In the genomic region with DNA sequence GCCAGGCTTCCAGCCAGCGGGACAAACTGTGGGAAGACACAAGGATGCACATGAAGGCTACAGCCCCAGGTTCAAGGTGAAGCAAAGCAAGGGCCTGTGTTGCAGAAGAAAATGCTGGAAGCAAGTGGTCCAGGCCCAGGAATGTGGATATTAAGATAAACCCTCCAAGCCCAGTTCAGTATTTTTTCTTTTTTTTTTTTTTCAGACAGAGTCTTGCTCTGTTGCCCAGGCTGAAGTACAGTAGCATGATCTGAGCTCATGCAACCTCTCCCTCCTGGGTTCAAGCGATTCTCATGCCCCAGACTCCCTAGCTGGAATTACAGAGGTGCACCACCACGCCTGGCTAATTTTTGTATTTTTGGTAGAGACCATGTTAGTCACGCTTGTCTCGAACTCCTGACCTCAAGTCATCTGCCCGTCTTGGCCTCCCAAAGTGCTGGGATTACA, we compare ENCODE assay signal across 9 cellular contexts. TPM values are rescaled to one million over a fixed set of nuclear protein-coding genes. Genes with fewer than 3 reads are reported as not detected.
DNase-seq lines count a peak whose midpoint lies in the region; ATAC-seq and TF ChIP-seq lines count a peak whose summit lies in the region.
"Had no signal": no experiment of that assay in that cellular context is flagged by ENCODE, and none has a peak within 500 bp of the region (broad histone marks: within the 10 kb centered on the region; RNA-seq: fewer than 3 reads in every experiment).

No MANE protein-coding gene starts in this region.

- no peak overlapping the region for H3K4me3 ChIP-seq in left ventricle myocardium inferior
- H3K4me3 ChIP-seq in heart right ventricle = no peak overlapping the region
- H3K4me3 ChIP-seq in HEK293 (ENCODE audit: low read depth, low read length) = no peak overlapping the region
- H3K4me3 ChIP-seq in endodermal cell (ENCODE audit: low read length) = no peak overlapping the region

- intact Hi-C loops in left ventricle myocardium inferior (cut with micrococcal nuclease) (no loop called here), heart right ventricle (cut with DNase I) (loop anchor here in 8 of 10 donors (1.0 to 10.0 kb wide), 6 partner anchors 20 to 358 kb away; partner anchors contain the start of genes HOOK2 (in 1 of the 8), IER2 (in 1 of the 8) and STX10 (in 1 of the 8))

- H3K27me3 ChIP-seq in left ventricle myocardium inferior (ENCODE audit: low read depth) (no peaks in the 10 kb centered on the region), heart right ventricle (peaks cover 0 to 6% (median 0%) of the 10 kb centered on the region in 7 donors), endodermal cell (ENCODE audit: control insufficient read depth, insufficient read depth, low read length, poor library complexity, severe bottlenecking) (no peaks in the 10 kb centered on the region)

- WGBS in heart right ventricle, 2 donors = 94% methylated on average over 6 of the region's 6 CpGs
- 93 to 97% methylated on average over 6 of the region's 6 CpGs for WGBS in endodermal cell (ENCODE audit: insufficient coverage in 1 of 2, insufficient read length in 1 of 2), 2 experiments

- DNase-seq in left ventricle myocardium inferior (no peak), heart right ventricle (no peak), endodermal cell (no peak), glutamatergic neuron (no peak), NCI-H2196 (lab: John Stamatoyannopoulos, UW; ENCODE audit: unreplicated experiment) (no peak), NCI-H1694 treated with DMSO at 0.1 percent for 48 hours (lab: John Stamatoyannopoulos, UW) (no peak)

- ATAC-seq in heart right ventricle = no peak

- POLR2A ChIA-PET in HEK293 (lab: Yijun Ruan, JAX) = interaction anchor here (0.7 to 1.1 kb wide), 3 partner anchors 9 to 36 kb away, joined by 5 to 7 read pairs (median 7); no protein-coding TSS in a partner anchor

- H3K4me1 Mint-ChIP-seq in endodermal cell (peaks cover 21% of the 10 kb centered on the region), glutamatergic neuron (ENCODE audit: low read depth, unreplicated experiment) (peaks cover 20% of the 10 kb centered on the region)

- H3K36me3 Mint-ChIP-seq in endodermal cell (ENCODE audit: low read depth) (peaks cover 15% of the 10 kb centered on the region), glutamatergic neuron (ENCODE audit: unreplicated experiment) (no peaks in the 10 kb centered on the region)

- peaks cover 60% of the 10 kb centered on the region for H3K4me1 ChIP-seq in left ventricle myocardium inferior
- peaks cover 0 to 53% (median 38%) of the 10 kb centered on the region in 9 donors for H3K4me1 ChIP-seq in heart right ventricle
- peaks cover 4% of the 10 kb centered on the region for H3K4me1 ChIP-seq in HEK293 (ENCODE audit: control insufficient read depth, insufficient read depth, low read length)
- peaks cover 5% of the 10 kb centered on the region for H3K4me1 ChIP-seq in endodermal cell (ENCODE audit: control insufficient read depth, insufficient read depth, low read length)

- H3K27ac ChIP-seq in left ventricle myocardium inferior (replicated peaks) (peak overlapping the region; percentile 96), heart right ventricle (peak overlapping the region in 2 of 10 donors; percentile 99 to 100), HEK293 (ENCODE audit: extremely low read depth, low read depth, low read length) (no peak overlapping the region), endodermal cell (ENCODE audit: low read depth, low read length) (no peak overlapping the region)

- H3K9me3 ChIP-seq in left ventricle myocardium inferior (replicated peaks) = no peaks in the 10 kb centered on the region
- H3K9me3 ChIP-seq in heart right ventricle = no peaks in the 10 kb centered on the region
- no peaks in the 10 kb centered on the region for H3K9me3 ChIP-seq in HEK293 (ENCODE audit: control insufficient read depth, insufficient read depth, low read depth, low read length)
- no peaks in the 10 kb centered on the region for H3K9me3 ChIP-seq in endodermal cell (ENCODE audit: control insufficient read depth, low read length)

- peaks cover 38% of the 10 kb centered on the region for H3K36me3 ChIP-seq in left ventricle myocardium inferior
- peaks cover 0 to 44% (median 15%) of the 10 kb centered on the region in 9 donors for H3K36me3 ChIP-seq in heart right ventricle
- peaks cover 14 to 29% of the 10 kb centered on the region in 2 experiments; a peak in 2 of 3 replicates for H3K36me3 ChIP-seq in HEK293 (ENCODE audit: control insufficient read depth in 2 of 2, insufficient read depth in 1 of 2, low read length in 2 of 2)
- H3K36me3 ChIP-seq in endodermal cell (ENCODE audit: control insufficient read depth, insufficient read depth, low read length) = peaks cover 22% of the 10 kb centered on the region

- TF ChIP-seq CTCF in left ventricle myocardium inferior (IDR thresholded peaks at IDR 0.05; ENCODE audit: borderline replicate concordance) (no peak), heart right ventricle (IDR thresholded peaks at IDR 0.05) (no peak), HEK293 (tag by site-specific recombination; IDR thresholded peaks at IDR 0.05) (no peak), endodermal cell (conservative IDR thresholded peaks at IDR 0.05) (no peak), glutamatergic neuron (IDR thresholded peaks at IDR 0.05; ENCODE audit: partially characterized antibody, unreplicated experiment) (no peak)

- CTCF ChIA-PET in HEK293 (lab: Yijun Ruan, JAX) = interaction anchor here (0.5 to 16.5 kb wide), 14 partner anchors 9 to 1046 kb away, joined by 3 to 386 read pairs (median 6); partner anchors contain the start of genes HOOK2 and RNASEH2A

- no peak overlapping the region for H3K9ac ChIP-seq in endodermal cell (ENCODE audit: extremely low read depth, low read length, poor library complexity, severe bottlenecking)

- H3K4me3 Mint-ChIP-seq in endodermal cell (no peak overlapping the region), glutamatergic neuron (ENCODE audit: unreplicated experiment) (no peak overlapping the region)

- H3K27ac Mint-ChIP-seq in endodermal cell (peak overlapping the region; percentile 45), glutamatergic neuron (ENCODE audit: unreplicated experiment) (no peak overlapping the region)

- H3K27me3 Mint-ChIP-seq in endodermal cell (ENCODE audit: insufficient read depth) = peaks cover under 1% of the 10 kb centered on the region
- peaks cover 12% of the 10 kb centered on the region for H3K27me3 Mint-ChIP-seq in glutamatergic neuron (ENCODE audit: unreplicated experiment)

- H3K9me3 Mint-ChIP-seq in endodermal cell = no peaks in the 10 kb centered on the region
- peaks cover 19% of the 10 kb centered on the region for H3K9me3 Mint-ChIP-seq in glutamatergic neuron (ENCODE audit: unreplicated experiment)
- H3K9me3 Mint-ChIP-seq: H9 had no signal

TF ChIP-seq in HEK293, 187 proteins besides CTCF, POLR2A, EP300 and RAD21:
- TF ChIP-seq ZBTB20 (tag by site-specific recombination; IDR thresholded peaks at IDR 0.05) = peak; percentile 60; the same call in 1 of the 2 replicates
- TF ChIP-seq ZNF16 (tag by site-specific recombination; IDR thresholded peaks at IDR 0.05; ENCODE audit: low read depth) = no peak
- TF ChIP-seq ZNF121 (tag by site-specific recombination; IDR thresholded peaks at IDR 0.05) = peak; percentile 79; the same call in 1 of the 2 replicates

RNA-seq across cellular contexts. Expression of gene PRDX2, which starts 4.4 kb away (rescaled TPM):
- total RNA-seq in left ventricle myocardium inferior (700 TPM), heart right ventricle (100 to 1,000 TPM; 532 to 789 (median 744) TPM), endodermal cell (100 to 1,000 TPM; 429 to 507 TPM), glutamatergic neuron (ENCODE audit: unreplicated experiment) (671 TPM)
- 100 to 1,000 TPM; 235 to 827 TPM for polyA plus RNA-seq in heart right ventricle
- 440 TPM for polyA plus RNA-seq in endodermal cell (2013, experiment 1 of 2)
- polyA plus RNA-seq in endodermal cell (2013, experiment 2 of 2) = 394 TPM

RNA-seq across cellular contexts. Expression of gene THSD8, which starts 4.7 kb away (rescaled TPM):
- total RNA-seq in left ventricle myocardium inferior (2.7 TPM), heart right ventricle (1 to 10 TPM in 9 of 10 donors, under 1 TPM in 1; 0.72 to 4.8 (median 2.4) TPM), endodermal cell (10 to 100 TPM; 34.4 to 57.4 TPM), glutamatergic neuron (ENCODE audit: unreplicated experiment) (14.4 TPM)
- 1 to 10 TPM; 2.7 to 3.8 TPM for polyA plus RNA-seq in heart right ventricle
- 12.7 TPM for polyA plus RNA-seq in endodermal cell (2013, experiment 1 of 2)
- 17.6 TPM for polyA plus RNA-seq in endodermal cell (2013, experiment 2 of 2)
- total RNA-seq: PC-3 had no signal

RNA-seq across cellular contexts. Expression of gene JUNB, which starts 5.9 kb away (rescaled TPM):
- total RNA-seq in left ventricle myocardium inferior (26.7 TPM), heart right ventricle (100 to 1,000 TPM in 4 of 10 donors, 10 to 100 TPM in 6; 22.4 to 247 (median 70.0) TPM), endodermal cell (1 to 10 TPM; 6.7 to 7.2 TPM), glutamatergic neuron (ENCODE audit: unreplicated experiment) (24.9 TPM)
- 10 to 100 TPM; 41.2 to 65.4 TPM for polyA plus RNA-seq in heart right ventricle
- polyA plus RNA-seq in endodermal cell (2013, experiment 1 of 2) = 7.7 TPM
- polyA plus RNA-seq in endodermal cell (2013, experiment 2 of 2) = 9.9 TPM

RNA-seq across cellular contexts. Expression of gene RNASEH2A, which starts 9.2 kb away (rescaled TPM):
- total RNA-seq in left ventricle myocardium inferior (2.5 TPM), heart right ventricle (1 to 10 TPM; 1.9 to 5.7 (median 4.1) TPM), endodermal cell (10 to 100 TPM; 51.0 to 97.1 TPM), glutamatergic neuron (ENCODE audit: unreplicated experiment) (16.7 TPM)
- 1 to 10 TPM; 3.1 to 6.9 TPM for polyA plus RNA-seq in heart right ventricle
- 68.6 TPM for polyA plus RNA-seq in endodermal cell (2013, experiment 1 of 2)
- polyA plus RNA-seq in endodermal cell (2013, experiment 2 of 2) = 58.0 TPM

RNA-seq across cellular contexts. Expression of gene HOOK2, which starts 21.8 kb away (rescaled TPM):
- total RNA-seq in left ventricle myocardium inferior (66.3 TPM), heart right ventricle (10 to 100 TPM; 47.8 to 79.3 (median 57.8) TPM), endodermal cell (100 to 1,000 TPM in 1 of 2 donors, 10 to 100 TPM in 1; 82.1 to 103 TPM), glutamatergic neuron (ENCODE audit: unreplicated experiment) (40.1 TPM)
- polyA plus RNA-seq in heart right ventricle = 100 to 1,000 TPM in 1 of 2 donors, 10 to 100 TPM in 1; 29.7 to 173 TPM
- 28.9 TPM for polyA plus RNA-seq in endodermal cell (2013, experiment 1 of 2)
- 23.8 TPM for polyA plus RNA-seq in endodermal cell (2013, experiment 2 of 2)
